1 cellular context compared by ENCODE assay signal in the genomic region with DNA sequence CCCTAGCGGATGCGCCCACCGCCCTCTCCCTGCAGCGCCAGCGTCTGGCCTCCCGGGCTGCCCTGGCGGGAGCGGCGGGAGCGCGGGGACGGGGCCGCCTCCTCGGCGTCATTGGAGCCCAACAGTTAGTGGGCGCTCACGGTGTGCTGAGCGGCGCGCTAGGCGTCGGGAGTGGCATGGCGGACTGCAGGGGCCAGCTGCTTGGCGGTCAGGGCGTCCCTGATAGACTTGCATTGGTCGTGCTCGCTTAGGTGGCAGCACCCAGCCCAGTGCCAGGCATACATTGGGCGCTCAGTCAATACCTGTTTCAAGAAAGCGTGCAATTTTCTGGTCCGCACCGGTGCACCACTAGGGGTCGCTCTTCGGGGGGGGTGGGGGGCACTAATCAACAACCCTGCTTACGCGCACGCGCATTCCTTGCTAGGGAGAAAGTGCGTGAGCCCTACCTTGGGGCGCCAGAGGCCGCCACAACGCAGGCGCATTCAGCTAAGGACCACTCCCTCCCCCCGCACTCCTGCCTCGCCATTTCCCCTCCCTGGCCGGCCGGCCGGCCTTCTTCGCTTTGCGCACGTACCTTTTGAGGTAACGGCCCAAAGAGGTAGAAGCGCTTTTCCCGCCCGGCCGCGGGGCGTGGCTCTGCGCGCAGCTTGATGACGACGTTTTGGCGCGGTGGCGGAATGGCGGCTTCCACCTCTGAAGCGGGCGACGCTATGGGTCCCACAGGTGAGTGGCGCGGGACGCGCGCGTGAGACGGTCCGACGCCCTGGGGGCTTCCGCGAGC.
TF ChIP-seq lines count a peak whose summit lies in the region.

No MANE protein-coding gene starts in this region.

TF ChIP-seq in liver, 16 proteins besides CTCF, POLR2A, EP300 and RAD21 (continued from another document):
- TF ChIP-seq, protein P1, sequence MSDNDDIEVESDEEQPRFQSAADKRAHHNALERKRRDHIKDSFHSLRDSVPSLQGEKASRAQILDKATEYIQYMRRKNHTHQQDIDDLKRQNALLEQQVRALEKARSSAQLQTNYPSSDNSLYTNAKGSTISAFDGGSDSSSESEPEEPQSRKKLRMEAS (IDR thresholded peaks at IDR 0.05): peak; percentile 80
- peak; percentile 42 to 49 for TF ChIP-seq RXRA (IDR thresholded peaks at IDR 0.05)
- no peak for TF ChIP-seq TAF1 (conservative IDR thresholded peaks at IDR 0.05)
- no peak for TF ChIP-seq FOXA1 (IDR thresholded peaks at IDR 0.05)
- TF ChIP-seq NR2F2 (IDR thresholded peaks at IDR 0.05): no peak
- TF ChIP-seq HNF4A (conservative IDR thresholded peaks at IDR 0.05): peak; percentile 26 to 32
